ENCODE assay signal across 28 cellular contexts in genomic region chr4:23993373-23993772, GRCh38.
A peak's percentile ranks its signal among the peaks of the same experiment; 100 is the strongest.
DNase-seq lines count a peak whose midpoint lies in the region; ATAC-seq and TF ChIP-seq lines count a peak whose summit lies in the region.
"Had no signal": no experiment of that assay in that cellular context is flagged by ENCODE, and none has a peak within 500 bp of the region (broad histone marks: within the 10 kb centered on the region; RNA-seq: fewer than 3 reads in every experiment).

No MANE protein-coding gene starts in this region.

- peak; percentile 51 for ATAC-seq in GM18502 (IDR thresholded peaks at IDR 0.05; ENCODE audit: poor library complexity, unreplicated experiment)
- ATAC-seq in GM19467 (IDR thresholded peaks at IDR 0.05; ENCODE audit: unreplicated experiment), result peak; percentile 58
- ATAC-seq in HG02870 (IDR thresholded peaks at IDR 0.05; ENCODE audit: unreplicated experiment), result peak; percentile 56
- no peak for ATAC-seq in naive thymus-derived CD4-positive, alpha-beta T cell
- ATAC-seq: activated T-cell treated with anti-CD3 and anti-CD28 coated beads, Interleukin-2, amount 50 U/mL, for 4 hours; gastrocnemius medialis; HCT116; stimulated activated naive CD8-positive, alpha-beta T cell treated with anti-CD3 and anti-CD28 coated beads, Interleukin-15, amount 100 ng/mL, for 72 hours had no signal

- peaks cover 34% of the 10 kb centered on the region for H3K4me1 ChIP-seq in OCI-LY3 (ENCODE audit: low read length)
- H3K4me1 ChIP-seq in naive thymus-derived CD4-positive, alpha-beta T cell (ENCODE audit: control insufficient read depth in 2 of 2, insufficient read depth in 2 of 2, low read length in 2 of 2), result no peaks in the 10 kb centered on the region
- H3K4me1 ChIP-seq: gastrocnemius medialis, right atrium auricular region, SJSA1, spleen had no signal

- no peaks in the 10 kb centered on the region for H3K36me3 Mint-ChIP-seq in naive thymus-derived CD4-positive, alpha-beta T cell
- H3K36me3 Mint-ChIP-seq: activated naive CD8-positive, alpha-beta T cell treated with anti-CD3 and anti-CD28 coated beads for 36 hours; neural progenitor cell had no signal

- H3K4me1 Mint-ChIP-seq in naive thymus-derived CD4-positive, alpha-beta T cell, result no peaks in the 10 kb centered on the region
- H3K4me1 Mint-ChIP-seq: activated naive CD8-positive, alpha-beta T cell treated with anti-CD3 and anti-CD28 coated beads for 36 hours; stimulated activated naive CD8-positive, alpha-beta T cell treated with anti-CD3 and anti-CD28 coated beads, Interleukin-15, amount 100 ng/mL, for 72 hours had no signal

- CTCF ChIA-PET in naive thymus-derived CD4-positive, alpha-beta T cell (lab: Charles Lee), result no interaction called here

- peak overlapping the region; percentile 37 for H3K4me2 ChIP-seq in OCI-LY3 (ENCODE audit: low read length)
- H3K4me2 ChIP-seq: neural progenitor cell had no signal

- no peak overlapping the region for H2AFZ ChIP-seq in OCI-LY3 (ENCODE audit: low read depth, low read length)

- peaks cover 0 to 6% (median 0%) of the 10 kb centered on the region in 11 donors for H3K9me3 Mint-ChIP-seq in naive thymus-derived CD4-positive, alpha-beta T cell
- H3K9me3 Mint-ChIP-seq: activated naive CD8-positive, alpha-beta T cell treated with anti-CD3 and anti-CD28 coated beads for 36 hours; activated T-cell treated with anti-CD3 and anti-CD28 coated beads, Interleukin-2, amount 50 U/mL, for 4 hours; neural progenitor cell had no signal

- TF ChIP-seq CTCF in OCI-LY3 (IDR thresholded peaks at IDR 0.05; ENCODE audit: low read depth, low read length), result no peak

- no peaks in the 10 kb centered on the region for H3K79me2 ChIP-seq in OCI-LY3 (ENCODE audit: low read length)

- H3K4me3 Mint-ChIP-seq in naive thymus-derived CD4-positive, alpha-beta T cell, result no peak overlapping the region
- H3K4me3 Mint-ChIP-seq: activated naive CD8-positive, alpha-beta T cell treated with anti-CD3 and anti-CD28 coated beads for 36 hours; activated T-cell treated with anti-CD3 and anti-CD28 coated beads, Interleukin-2, amount 50 U/mL, for 4 hours; neural progenitor cell; stimulated activated naive CD8-positive, alpha-beta T cell treated with anti-CD3 and anti-CD28 coated beads, Interleukin-15, amount 100 ng/mL, for 72 hours had no signal

- H3K9me3 ChIP-seq in OCI-LY3 (ENCODE audit: insufficient read depth, low read length), result no peaks in the 10 kb centered on the region
- H3K9me3 ChIP-seq in naive thymus-derived CD4-positive, alpha-beta T cell (ENCODE audit: control insufficient read depth in 2 of 3, low read length in 3 of 3), result no peaks in the 10 kb centered on the region
- H3K9me3 ChIP-seq: gastrocnemius medialis, right atrium auricular region, SJSA1, spleen, thoracic aorta had no signal

- H3K27me3 ChIP-seq in OCI-LY3 (ENCODE audit: low read depth, low read length), result no peaks in the 10 kb centered on the region
- no peaks in the 10 kb centered on the region for H3K27me3 ChIP-seq in naive thymus-derived CD4-positive, alpha-beta T cell (ENCODE audit: control insufficient read depth in 2 of 2, insufficient read depth in 2 of 2, low read length in 2 of 2)
- H3K27me3 ChIP-seq: gastrocnemius medialis, neural progenitor cell, right atrium auricular region, SJSA1, spleen had no signal

- DNase-seq in stimulated activated CD4-positive, alpha-beta T cell treated with anti-CD3 and anti-CD28 coated beads, Interleukin-15, amount 100 ng/mL, for 24 hours, result no peak
- DNase-seq in naive thymus-derived CD4-positive, alpha-beta T cell, result no peak
- DNase-seq in stimulated activated CD4-positive, alpha-beta T cell treated with anti-CD3 and anti-CD28 coated beads, Interleukin-2, amount 100 ng/mL, for 24 hours, result no peak
- DNase-seq in NCI-H1105 (lab: John Stamatoyannopoulos, UW), result no peak
- DNase-seq: activated gamma-delta T cell; activated naive CD8-positive, alpha-beta T cell treated with anti-CD3 and anti-CD28 coated beads for 36 hours; activated T-cell treated with anti-CD3 and anti-CD28 coated beads, Interleukin-2, amount 50 U/mL, for 4 hours; aorta; gastrocnemius medialis; NCI-H1436 treated with DMSO at 0.1 percent for 48 hours; NCI-H2107; NCI-H446 treated with DMSO at 0.1 percent for 48 hours; NCI-H82; spleen; stimulated activated CD4-positive, alpha-beta T cell treated with anti-CD3 and anti-CD28 coated beads, Interleukin-2, amount 100 ng/mL, for 48 hours; stimulated activated naive CD8-positive, alpha-beta T cell treated with anti-CD3 and anti-CD28 coated beads, Interleukin-15, amount 100 ng/mL, for 72 hours; T1000; WERI-Rb-1 had no signal

- POLR2A ChIA-PET in naive thymus-derived CD4-positive, alpha-beta T cell (lab: Charles Lee), result no interaction called here

- no peak overlapping the region for H3K27ac ChIP-seq in OCI-LY3 (ENCODE audit: low read length)
- H3K27ac ChIP-seq in naive thymus-derived CD4-positive, alpha-beta T cell (ENCODE audit: low read depth, low read length), result no peak overlapping the region
- H3K27ac ChIP-seq: gastrocnemius medialis, neural progenitor cell, right atrium auricular region, RWPE1, SJSA1, spleen, thoracic aorta, WERI-Rb-1 had no signal

- no peaks in the 10 kb centered on the region for H4K20me1 ChIP-seq in OCI-LY3 (ENCODE audit: insufficient read depth, low read length)

- H3K9ac ChIP-seq in OCI-LY3 (ENCODE audit: low read length), result no peak overlapping the region
- H3K9ac ChIP-seq: neural progenitor cell had no signal

- H3K27ac Mint-ChIP-seq in naive thymus-derived CD4-positive, alpha-beta T cell, result no peak overlapping the region
- H3K27ac Mint-ChIP-seq: activated naive CD8-positive, alpha-beta T cell treated with anti-CD3 and anti-CD28 coated beads for 36 hours; neural progenitor cell had no signal

- H3K27me3 Mint-ChIP-seq in naive thymus-derived CD4-positive, alpha-beta T cell, result peaks cover 0 to 9% (median 0%) of the 10 kb centered on the region in 5 donors
- H3K27me3 Mint-ChIP-seq: activated naive CD8-positive, alpha-beta T cell treated with anti-CD3 and anti-CD28 coated beads for 36 hours; stimulated activated naive CD8-positive, alpha-beta T cell treated with anti-CD3 and anti-CD28 coated beads, Interleukin-15, amount 100 ng/mL, for 72 hours had no signal

- H3K4me3 ChIP-seq in OCI-LY3 (ENCODE audit: low read length), result no peak overlapping the region
- H3K4me3 ChIP-seq in naive thymus-derived CD4-positive, alpha-beta T cell (ENCODE audit: low read length), result no peak overlapping the region
- H3K4me3 ChIP-seq: gastrocnemius medialis, neural progenitor cell, right atrium auricular region, SJSA1, spleen, thoracic aorta had no signal

- no peaks in the 10 kb centered on the region for H3K36me3 ChIP-seq in OCI-LY3 (replicated peaks; ENCODE audit: low read depth, low read length)
- no peaks in the 10 kb centered on the region for H3K36me3 ChIP-seq in naive thymus-derived CD4-positive, alpha-beta T cell (ENCODE audit: control insufficient read depth in 2 of 3, insufficient read depth in 3 of 3, low read length in 3 of 3)
- H3K36me3 ChIP-seq: gastrocnemius medialis, neural progenitor cell, right atrium auricular region, SJSA1, spleen, thoracic aorta, WERI-Rb-1 had no signal

- intact Hi-C loops in naive thymus-derived CD4-positive, alpha-beta T cell (cut with micrococcal nuclease), result no loop called here
